In genomic region chrX:13647709-13648212, GRCh38 we compare ENCODE assay signal across 8 cellular contexts. TPM values are rescaled to one million over a fixed set of nuclear protein-coding genes. Genes with fewer than 3 reads are reported as not detected.
DNase-seq lines count a peak whose midpoint lies in the region; ATAC-seq and TF ChIP-seq lines count a peak whose summit lies in the region.

No MANE protein-coding gene starts in this region.

- peak; percentile 56 for DNase-seq in COLO829 (ENCODE audit: low spot score)
- DNase-seq in NCI-H69 (lab: John Stamatoyannopoulos, UW): peak; percentile 82
- peak; percentile 83 for DNase-seq in activated CD8-positive, alpha-beta memory T cell treated with anti-CD3 and anti-CD28 coated beads, Interleukin-2, amount 10 ng/mL, durations not matched to agents 7 days and 5 days
- DNase-seq in foreskin melanocyte: peak; percentile 63
- peak; percentile 36 to 53 for DNase-seq in stimulated activated CD4-positive, alpha-beta T cell treated with anti-CD3 and anti-CD28 coated beads, Interleukin-2, amount 100 ng/mL, for 48 hours
- no peak for DNase-seq in GM13977 (ENCODE audit: low spot score)

- in situ Hi-C loops in GM13977 (cut with MboI; ENCODE audit: low pct_unique_long_range_greater_than_20kb, low sequenced_read_pairs, unreplicated experiment): no loop called here

- peaks cover 26% of the 10 kb centered on the region for H3K4me1 Mint-ChIP-seq in activated CD8-positive, alpha-beta memory T cell treated with anti-CD3 and anti-CD28 coated beads, Interleukin-2, amount 10 ng/mL, durations not matched to agents 7 days and 5 days

- H3K27me3 Mint-ChIP-seq in activated CD8-positive, alpha-beta memory T cell treated with anti-CD3 and anti-CD28 coated beads, Interleukin-2, amount 10 ng/mL, durations not matched to agents 7 days and 5 days: no peaks in the 10 kb centered on the region

- peak overlapping the region; percentile 85 for H3K27ac Mint-ChIP-seq in activated CD8-positive, alpha-beta memory T cell treated with anti-CD3 and anti-CD28 coated beads, Interleukin-2, amount 10 ng/mL, durations not matched to agents 7 days and 5 days

- H3K36me3 Mint-ChIP-seq in activated CD8-positive, alpha-beta memory T cell treated with anti-CD3 and anti-CD28 coated beads, Interleukin-2, amount 10 ng/mL, durations not matched to agents 7 days and 5 days: no peaks in the 10 kb centered on the region

- CTCF ChIA-PET in activated CD8-positive, alpha-beta memory T cell treated with anti-CD3 and anti-CD28 coated beads, Interleukin-2, amount 10 ng/mL, durations not matched to agents 7 days and 5 days (lab: Charles Lee): interaction anchor here (1.0 to 4.4 kb wide), 2 partner anchors 43 to 140 kb away, joined by 3 to 45 read pairs; no protein-coding TSS in a partner anchor

- H3K9me3 Mint-ChIP-seq in activated CD8-positive, alpha-beta memory T cell treated with anti-CD3 and anti-CD28 coated beads, Interleukin-2, amount 10 ng/mL, durations not matched to agents 7 days and 5 days (ENCODE audit: low read depth): no peaks in the 10 kb centered on the region

- ATAC-seq in activated CD8-positive, alpha-beta memory T cell treated with anti-CD3 and anti-CD28 coated beads, Interleukin-2, amount 10 ng/mL, durations not matched to agents 7 days and 5 days: peak; percentile 93
- ATAC-seq in HG02973 (IDR thresholded peaks at IDR 0.05; ENCODE audit: unreplicated experiment): no peak
- ATAC-seq in HG02884 (IDR thresholded peaks at IDR 0.05; ENCODE audit: unreplicated experiment): no peak

- TF ChIP-seq CTCF in GM13977 (IDR thresholded peaks at IDR 0.05; ENCODE audit: extremely low read depth, insufficient read depth, missing control alignments): no peak

- peak overlapping the region; percentile 32 for H3K4me3 Mint-ChIP-seq in activated CD8-positive, alpha-beta memory T cell treated with anti-CD3 and anti-CD28 coated beads, Interleukin-2, amount 10 ng/mL, durations not matched to agents 7 days and 5 days

RNA-seq across cellular contexts. Expression of gene TCEANC, which starts 5.2 kb away (rescaled TPM):
- total RNA-seq in activated CD8-positive, alpha-beta memory T cell treated with anti-CD3 and anti-CD28 coated beads, Interleukin-2, amount 10 ng/mL, durations not matched to agents 7 days and 5 days: 1 to 10 TPM; 4.7 to 5.1 TPM

RNA-seq across cellular contexts. Expression of gene RAB9A, which starts 41.2 kb away (rescaled TPM):
- total RNA-seq in activated CD8-positive, alpha-beta memory T cell treated with anti-CD3 and anti-CD28 coated beads, Interleukin-2, amount 10 ng/mL, durations not matched to agents 7 days and 5 days: 10 to 100 TPM; 13.7 to 20.3 TPM
